Comparison of ENCODE assay signal across 1 cellular context in the genomic region with DNA sequence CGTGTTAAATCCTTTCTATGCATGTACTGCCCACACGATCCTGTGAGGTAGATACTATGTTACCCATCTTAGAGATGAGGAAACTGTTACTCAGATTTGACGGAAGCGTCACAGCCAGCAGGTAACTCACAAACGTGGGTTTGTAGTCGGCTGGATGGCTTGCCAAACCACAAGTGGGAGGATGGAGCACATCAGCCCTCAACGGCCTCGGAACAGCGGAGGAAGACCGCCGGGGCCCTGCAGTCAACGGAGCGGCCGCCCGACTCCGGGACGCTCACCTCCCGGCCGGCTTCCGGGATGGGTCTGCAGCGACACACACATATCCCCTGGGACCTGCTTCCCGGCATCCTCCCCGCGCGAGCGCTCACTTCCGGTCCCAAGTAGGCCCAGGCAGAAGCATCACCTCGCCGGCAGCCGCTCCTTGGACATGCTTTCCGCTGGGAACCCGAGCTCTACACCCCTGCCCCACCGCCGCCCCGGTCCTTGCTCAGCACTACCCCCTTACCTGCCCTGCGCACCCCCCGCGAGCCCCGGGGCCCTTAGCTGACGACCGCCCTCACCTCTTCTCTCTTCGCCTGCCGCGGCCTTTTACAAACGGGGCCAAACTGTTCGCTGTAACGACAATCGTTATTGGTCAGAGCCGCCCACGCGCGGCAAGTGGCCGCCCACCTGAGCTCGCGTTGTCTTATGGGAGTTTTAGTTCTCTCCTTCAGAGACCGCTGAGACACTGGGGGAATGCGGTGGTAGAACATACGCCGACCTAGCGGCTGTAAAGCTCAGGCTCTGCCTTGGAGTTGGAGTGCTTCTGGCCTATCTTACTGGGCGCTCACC.
TF ChIP-seq lines count a peak whose summit lies in the region.

A gene (minus strand): TSS at position 607 of the 831 bp plus-strand sequence. CDS start 9,034 bp downstream, outside the sequence.

TF ChIP-seq in K562, 482 proteins besides CTCF, POLR2A, EP300 and RAD21 (continued from another document and continues in another):
- TF ChIP-seq, protein P1, sequence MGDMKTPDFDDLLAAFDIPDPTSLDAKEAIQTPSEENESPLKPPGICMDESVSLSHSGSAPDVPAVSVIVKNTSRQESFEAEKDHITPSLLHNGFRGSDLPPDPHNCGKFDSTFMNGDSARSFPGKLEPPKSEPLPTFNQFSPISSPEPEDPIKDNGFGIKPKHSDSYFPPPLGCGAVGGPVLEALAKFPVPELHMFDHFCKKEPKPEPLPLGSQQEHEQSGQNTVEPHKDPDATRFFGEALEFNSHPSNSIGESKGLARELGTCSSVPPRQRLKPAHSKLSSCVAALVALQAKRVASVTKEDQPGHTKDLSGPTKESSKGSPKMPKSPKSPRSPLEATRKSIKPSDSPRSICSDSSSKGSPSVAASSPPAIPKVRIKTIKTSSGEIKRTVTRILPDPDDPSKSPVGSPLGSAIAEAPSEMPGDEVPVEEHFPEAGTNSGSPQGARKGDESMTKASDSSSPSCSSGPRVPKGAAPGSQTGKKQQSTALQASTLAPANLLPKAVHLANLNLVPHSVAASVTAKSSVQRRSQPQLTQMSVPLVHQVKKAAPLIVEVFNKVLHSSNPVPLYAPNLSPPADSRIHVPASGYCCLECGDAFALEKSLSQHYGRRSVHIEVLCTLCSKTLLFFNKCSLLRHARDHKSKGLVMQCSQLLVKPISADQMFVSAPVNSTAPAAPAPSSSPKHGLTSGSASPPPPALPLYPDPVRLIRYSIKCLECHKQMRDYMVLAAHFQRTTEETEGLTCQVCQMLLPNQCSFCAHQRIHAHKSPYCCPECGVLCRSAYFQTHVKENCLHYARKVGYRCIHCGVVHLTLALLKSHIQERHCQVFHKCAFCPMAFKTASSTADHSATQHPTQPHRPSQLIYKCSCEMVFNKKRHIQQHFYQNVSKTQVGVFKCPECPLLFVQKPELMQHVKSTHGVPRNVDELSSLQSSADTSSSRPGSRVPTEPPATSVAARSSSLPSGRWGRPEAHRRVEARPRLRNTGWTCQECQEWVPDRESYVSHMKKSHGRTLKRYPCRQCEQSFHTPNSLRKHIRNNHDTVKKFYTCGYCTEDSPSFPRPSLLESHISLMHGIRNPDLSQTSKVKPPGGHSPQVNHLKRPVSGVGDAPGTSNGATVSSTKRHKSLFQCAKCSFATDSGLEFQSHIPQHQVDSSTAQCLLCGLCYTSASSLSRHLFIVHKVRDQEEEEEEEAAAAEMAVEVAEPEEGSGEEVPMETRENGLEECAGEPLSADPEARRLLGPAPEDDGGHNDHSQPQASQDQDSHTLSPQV (IDR thresholded peaks at IDR 0.05), result no peak; the same call in 1 of the 2 replicates
- TF ChIP-seq DIDO1 (tag; IDR thresholded peaks at IDR 0.05; ENCODE audit: low read depth) (peak; percentile 62; the same call in 1 of the 2 replicates), ETV1 (tag; conservative IDR thresholded peaks at IDR 0.05; ENCODE audit: low read depth) (peak; percentile 96), RBM14 (IDR thresholded peaks at IDR 0.05; ENCODE audit: borderline replicate concordance, insufficient read depth, low read depth, low read length) (no peak), MTA1 (IDR thresholded peaks at IDR 0.05; ENCODE audit: borderline replicate concordance) (no peak), L3MBTL2 (IDR thresholded peaks at IDR 0.05) (peak; percentile 47), MIER1 (IDR thresholded peaks at IDR 0.05; ENCODE audit: low read depth) (no peak), ZNF134 (CRISPR knock-in tag; conservative IDR thresholded peaks at IDR 0.05) (no peak), GATAD2A (IDR thresholded peaks at IDR 0.05) (0 out of 2 replicates have a peak, but pooled peaks have one; percentile 10), KHSRP (IDR thresholded peaks at IDR 0.05) (no peak), TRIM28 (IDR thresholded peaks at IDR 0.05) (0 out of 2 replicates have a peak, but pooled peaks have one; percentile 46), ZC3H8 (IDR thresholded peaks at IDR 0.05) (peak; percentile 26; the same call in 1 of the 2 replicates), CEBPG (CRISPR knock-in tag; IDR thresholded peaks at IDR 0.05) (0 out of 2 replicates have a peak, but pooled peaks have one; percentile 27), CEBPG (tag; conservative IDR thresholded peaks at IDR 0.05 in 1 of 2, IDR thresholded peaks at IDR 0.05 in 1 of 2) (no peak), ZNF75A (CRISPR knock-in tag; IDR thresholded peaks at IDR 0.05) (no peak), ZZZ3 (IDR thresholded peaks at IDR 0.05) (peak; percentile 90), RBM39 (optimal IDR thresholded peaks at IDR 0.05; ENCODE audit: low read depth, low read length) (no peak), RBBP5 (IDR thresholded peaks at IDR 0.05; ENCODE audit: borderline replicate concordance, insufficient read depth, low read length, poor library complexity, severe bottlenecking) (peak; percentile 90), POLR2H (tag; IDR thresholded peaks at IDR 0.05; ENCODE audit: low read depth) (peak; percentile 95), NCOA1 (IDR thresholded peaks at IDR 0.05; ENCODE audit: low read depth) (peak; percentile 65; the same call in 1 of the 2 replicates), LCOR (CRISPR knock-in tag; IDR thresholded peaks at IDR 0.05) (peak; percentile 91), ZNF583 (CRISPR knock-in tag; IDR thresholded peaks at IDR 0.05) (no peak), GABPB1 (CRISPR knock-in tag; IDR thresholded peaks at IDR 0.05) (peak; percentile 97), FOSL1 (tag; conservative IDR thresholded peaks at IDR 0.05) (peak; percentile 60; the same call in 1 of the 2 replicates), ARHGAP35 (IDR thresholded peaks at IDR 0.05; ENCODE audit: partially characterized antibody) (no peak), HDGF (IDR thresholded peaks at IDR 0.05) (0 out of 2 replicates have a peak, but pooled peaks have one; percentile 41), ZNF408 (CRISPR knock-in tag; IDR thresholded peaks at IDR 0.05; ENCODE audit: low read depth) (no peak), GTF2A2 (tag; IDR thresholded peaks at IDR 0.05) (no peak), PRPF4 (IDR thresholded peaks at IDR 0.05; ENCODE audit: insufficient read depth, low read depth, low read length, poor library complexity, severe bottlenecking) (peak; percentile 54), MYC (IDR thresholded peaks at IDR 0.05; ENCODE audit: low read depth, low read length) (peak; percentile 78; the same call in 1 of the 2 replicates), MYC (CRISPR knock-in tag; IDR thresholded peaks at IDR 0.05; ENCODE audit: borderline replicate concordance, low read depth) (peak; percentile 78; the same call in 1 of the 2 replicates)
- TF ChIP-seq, protein P2, sequence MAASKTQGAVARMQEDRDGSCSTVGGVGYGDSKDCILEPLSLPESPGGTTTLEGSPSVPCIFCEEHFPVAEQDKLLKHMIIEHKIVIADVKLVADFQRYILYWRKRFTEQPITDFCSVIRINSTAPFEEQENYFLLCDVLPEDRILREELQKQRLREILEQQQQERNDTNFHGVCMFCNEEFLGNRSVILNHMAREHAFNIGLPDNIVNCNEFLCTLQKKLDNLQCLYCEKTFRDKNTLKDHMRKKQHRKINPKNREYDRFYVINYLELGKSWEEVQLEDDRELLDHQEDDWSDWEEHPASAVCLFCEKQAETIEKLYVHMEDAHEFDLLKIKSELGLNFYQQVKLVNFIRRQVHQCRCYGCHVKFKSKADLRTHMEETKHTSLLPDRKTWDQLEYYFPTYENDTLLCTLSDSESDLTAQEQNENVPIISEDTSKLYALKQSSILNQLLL (CRISPR knock-in tag; IDR thresholded peaks at IDR 0.05; ENCODE audit: borderline replicate concordance), result no peak
- TF ChIP-seq, protein P3, sequence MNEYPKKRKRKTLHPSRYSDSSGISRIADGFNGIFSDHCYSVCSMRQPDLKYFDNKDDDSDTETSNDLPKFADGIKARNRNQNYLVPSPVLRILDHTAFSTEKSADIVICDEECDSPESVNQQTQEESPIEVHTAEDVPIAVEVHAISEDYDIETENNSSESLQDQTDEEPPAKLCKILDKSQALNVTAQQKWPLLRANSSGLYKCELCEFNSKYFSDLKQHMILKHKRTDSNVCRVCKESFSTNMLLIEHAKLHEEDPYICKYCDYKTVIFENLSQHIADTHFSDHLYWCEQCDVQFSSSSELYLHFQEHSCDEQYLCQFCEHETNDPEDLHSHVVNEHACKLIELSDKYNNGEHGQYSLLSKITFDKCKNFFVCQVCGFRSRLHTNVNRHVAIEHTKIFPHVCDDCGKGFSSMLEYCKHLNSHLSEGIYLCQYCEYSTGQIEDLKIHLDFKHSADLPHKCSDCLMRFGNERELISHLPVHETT (CRISPR knock-in tag; conservative IDR thresholded peaks at IDR 0.05 in 1 of 2, IDR thresholded peaks at IDR 0.05 in 1 of 2), result peak in 1 of 2 experiments; percentile 91; a peak in 2 of 4 replicates
- TF ChIP-seq, protein P4, sequence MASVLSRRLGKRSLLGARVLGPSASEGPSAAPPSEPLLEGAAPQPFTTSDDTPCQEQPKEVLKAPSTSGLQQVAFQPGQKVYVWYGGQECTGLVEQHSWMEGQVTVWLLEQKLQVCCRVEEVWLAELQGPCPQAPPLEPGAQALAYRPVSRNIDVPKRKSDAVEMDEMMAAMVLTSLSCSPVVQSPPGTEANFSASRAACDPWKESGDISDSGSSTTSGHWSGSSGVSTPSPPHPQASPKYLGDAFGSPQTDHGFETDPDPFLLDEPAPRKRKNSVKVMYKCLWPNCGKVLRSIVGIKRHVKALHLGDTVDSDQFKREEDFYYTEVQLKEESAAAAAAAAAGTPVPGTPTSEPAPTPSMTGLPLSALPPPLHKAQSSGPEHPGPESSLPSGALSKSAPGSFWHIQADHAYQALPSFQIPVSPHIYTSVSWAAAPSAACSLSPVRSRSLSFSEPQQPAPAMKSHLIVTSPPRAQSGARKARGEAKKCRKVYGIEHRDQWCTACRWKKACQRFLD (CRISPR knock-in tag; IDR thresholded peaks at IDR 0.05), result peak; percentile 88
- TF ChIP-seq, protein P5, sequence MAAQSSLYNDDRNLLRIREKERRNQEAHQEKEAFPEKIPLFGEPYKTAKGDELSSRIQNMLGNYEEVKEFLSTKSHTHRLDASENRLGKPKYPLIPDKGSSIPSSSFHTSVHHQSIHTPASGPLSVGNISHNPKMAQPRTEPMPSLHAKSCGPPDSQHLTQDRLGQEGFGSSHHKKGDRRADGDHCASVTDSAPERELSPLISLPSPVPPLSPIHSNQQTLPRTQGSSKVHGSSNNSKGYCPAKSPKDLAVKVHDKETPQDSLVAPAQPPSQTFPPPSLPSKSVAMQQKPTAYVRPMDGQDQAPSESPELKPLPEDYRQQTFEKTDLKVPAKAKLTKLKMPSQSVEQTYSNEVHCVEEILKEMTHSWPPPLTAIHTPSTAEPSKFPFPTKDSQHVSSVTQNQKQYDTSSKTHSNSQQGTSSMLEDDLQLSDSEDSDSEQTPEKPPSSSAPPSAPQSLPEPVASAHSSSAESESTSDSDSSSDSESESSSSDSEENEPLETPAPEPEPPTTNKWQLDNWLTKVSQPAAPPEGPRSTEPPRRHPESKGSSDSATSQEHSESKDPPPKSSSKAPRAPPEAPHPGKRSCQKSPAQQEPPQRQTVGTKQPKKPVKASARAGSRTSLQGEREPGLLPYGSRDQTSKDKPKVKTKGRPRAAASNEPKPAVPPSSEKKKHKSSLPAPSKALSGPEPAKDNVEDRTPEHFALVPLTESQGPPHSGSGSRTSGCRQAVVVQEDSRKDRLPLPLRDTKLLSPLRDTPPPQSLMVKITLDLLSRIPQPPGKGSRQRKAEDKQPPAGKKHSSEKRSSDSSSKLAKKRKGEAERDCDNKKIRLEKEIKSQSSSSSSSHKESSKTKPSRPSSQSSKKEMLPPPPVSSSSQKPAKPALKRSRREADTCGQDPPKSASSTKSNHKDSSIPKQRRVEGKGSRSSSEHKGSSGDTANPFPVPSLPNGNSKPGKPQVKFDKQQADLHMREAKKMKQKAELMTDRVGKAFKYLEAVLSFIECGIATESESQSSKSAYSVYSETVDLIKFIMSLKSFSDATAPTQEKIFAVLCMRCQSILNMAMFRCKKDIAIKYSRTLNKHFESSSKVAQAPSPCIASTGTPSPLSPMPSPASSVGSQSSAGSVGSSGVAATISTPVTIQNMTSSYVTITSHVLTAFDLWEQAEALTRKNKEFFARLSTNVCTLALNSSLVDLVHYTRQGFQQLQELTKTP (IDR thresholded peaks at IDR 0.05; ENCODE audit: low read depth in 1 of 2, partially characterized antibody in 2 of 2), result peak; percentile 45 to 94
- TF ChIP-seq, protein P6, sequence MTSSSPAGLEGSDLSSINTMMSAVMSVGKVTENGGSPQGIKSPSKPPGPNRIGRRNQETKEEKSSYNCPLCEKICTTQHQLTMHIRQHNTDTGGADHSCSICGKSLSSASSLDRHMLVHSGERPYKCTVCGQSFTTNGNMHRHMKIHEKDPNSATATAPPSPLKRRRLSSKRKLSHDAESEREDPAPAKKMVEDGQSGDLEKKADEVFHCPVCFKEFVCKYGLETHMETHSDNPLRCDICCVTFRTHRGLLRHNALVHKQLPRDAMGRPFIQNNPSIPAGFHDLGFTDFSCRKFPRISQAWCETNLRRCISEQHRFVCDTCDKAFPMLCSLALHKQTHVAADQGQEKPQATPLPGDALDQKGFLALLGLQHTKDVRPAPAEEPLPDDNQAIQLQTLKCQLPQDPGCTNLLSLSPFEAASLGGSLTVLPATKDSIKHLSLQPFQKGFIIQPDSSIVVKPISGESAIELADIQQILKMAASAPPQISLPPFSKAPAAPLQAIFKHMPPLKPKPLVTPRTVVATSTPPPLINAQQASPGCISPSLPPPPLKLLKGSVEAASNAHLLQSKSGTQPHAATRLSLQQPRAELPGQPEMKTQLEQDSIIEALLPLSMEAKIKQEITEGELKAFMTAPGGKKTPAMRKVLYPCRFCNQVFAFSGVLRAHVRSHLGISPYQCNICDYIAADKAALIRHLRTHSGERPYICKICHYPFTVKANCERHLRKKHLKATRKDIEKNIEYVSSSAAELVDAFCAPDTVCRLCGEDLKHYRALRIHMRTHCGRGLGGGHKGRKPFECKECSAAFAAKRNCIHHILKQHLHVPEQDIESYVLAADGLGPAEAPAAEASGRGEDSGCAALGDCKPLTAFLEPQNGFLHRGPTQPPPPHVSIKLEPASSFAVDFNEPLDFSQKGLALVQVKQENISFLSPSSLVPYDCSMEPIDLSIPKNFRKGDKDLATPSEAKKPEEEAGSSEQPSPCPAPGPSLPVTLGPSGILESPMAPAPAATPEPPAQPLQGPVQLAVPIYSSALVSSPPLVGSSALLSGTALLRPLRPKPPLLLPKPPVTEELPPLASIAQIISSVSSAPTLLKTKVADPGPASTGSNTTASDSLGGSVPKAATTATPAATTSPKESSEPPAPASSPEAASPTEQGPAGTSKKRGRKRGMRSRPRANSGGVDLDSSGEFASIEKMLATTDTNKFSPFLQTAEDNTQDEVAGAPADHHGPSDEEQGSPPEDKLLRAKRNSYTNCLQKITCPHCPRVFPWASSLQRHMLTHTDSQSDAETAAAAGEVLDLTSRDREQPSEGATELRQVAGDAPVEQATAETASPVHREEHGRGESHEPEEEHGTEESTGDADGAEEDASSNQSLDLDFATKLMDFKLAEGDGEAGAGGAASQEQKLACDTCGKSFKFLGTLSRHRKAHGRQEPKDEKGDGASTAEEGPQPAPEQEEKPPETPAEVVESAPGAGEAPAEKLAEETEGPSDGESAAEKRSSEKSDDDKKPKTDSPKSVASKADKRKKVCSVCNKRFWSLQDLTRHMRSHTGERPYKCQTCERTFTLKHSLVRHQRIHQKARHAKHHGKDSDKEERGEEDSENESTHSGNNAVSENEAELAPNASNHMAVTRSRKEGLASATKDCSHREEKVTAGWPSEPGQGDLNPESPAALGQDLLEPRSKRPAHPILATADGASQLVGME (CRISPR knock-in tag; IDR thresholded peaks at IDR 0.05), result 0 out of 2 replicates have a peak, but pooled peaks have one; percentile 38
- TF ChIP-seq, protein P7, sequence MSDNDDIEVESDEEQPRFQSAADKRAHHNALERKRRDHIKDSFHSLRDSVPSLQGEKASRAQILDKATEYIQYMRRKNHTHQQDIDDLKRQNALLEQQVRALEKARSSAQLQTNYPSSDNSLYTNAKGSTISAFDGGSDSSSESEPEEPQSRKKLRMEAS (CRISPR knock-in tag; IDR thresholded peaks at IDR 0.05), result no peak
